17 cellular contexts compared by ENCODE assay signal in the genomic region with DNA sequence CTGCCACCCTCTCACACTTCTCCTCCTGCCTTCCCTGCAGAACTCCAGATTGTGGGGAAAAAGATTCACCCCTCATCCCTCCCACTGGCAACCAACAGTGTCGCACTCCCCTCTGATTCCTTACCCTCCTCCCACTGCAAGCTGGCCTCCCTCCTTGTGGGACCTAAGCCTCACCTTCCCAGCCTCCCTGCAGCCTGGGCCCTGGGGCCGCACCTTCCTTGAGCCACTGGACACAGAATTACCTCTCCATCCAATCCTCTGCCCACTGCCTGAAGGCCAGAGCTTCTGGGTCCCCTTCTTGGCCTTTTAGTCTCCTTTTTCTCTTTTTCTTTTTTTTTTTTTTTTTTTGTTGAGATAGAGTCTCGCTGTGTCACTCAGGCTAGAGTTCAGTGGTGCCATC. TPM values are rescaled to one million over a fixed set of nuclear protein-coding genes. Genes with fewer than 3 reads are reported as not detected.
"Had no signal": no experiment of that assay in that cellular context is flagged by ENCODE, and none has a peak within 500 bp of the region (broad histone marks: within the 10 kb centered on the region; RNA-seq: fewer than 3 reads in every experiment).

No MANE protein-coding gene starts in this region.

- H3K9me3 Mint-ChIP-seq: activated CD8-positive, alpha-beta T cell treated with anti-CD3 and anti-CD28 coated beads for 36 hours; activated naive CD8-positive, alpha-beta T cell treated with anti-CD3 and anti-CD28 coated beads, Interleukin-2, amount 50 U/mL, for 24 hours had no signal

- H3K4me1 Mint-ChIP-seq: activated naive CD8-positive, alpha-beta T cell treated with anti-CD3 and anti-CD28 coated beads, Interleukin-2, amount 50 U/mL, for 24 hours had no signal

- H3K27ac Mint-ChIP-seq: activated CD8-positive, alpha-beta T cell treated with anti-CD3 and anti-CD28 coated beads for 36 hours; activated naive CD8-positive, alpha-beta T cell treated with anti-CD3 and anti-CD28 coated beads, Interleukin-2, amount 50 U/mL, for 24 hours had no signal

- H3K4me3 ChIP-seq: ascending aorta, breast epithelium, gastrocnemius medialis, lung, skin epidermis, transverse colon had no signal

- H3K9me3 ChIP-seq: ascending aorta, breast epithelium, gastrocnemius medialis, transverse colon had no signal

- DNase-seq: activated CD8-positive, alpha-beta memory T cell treated with anti-CD3 and anti-CD28 coated beads, Interleukin-2, amount 50 U/mL, for 48 hours; activated CD8-positive, alpha-beta T cell treated with anti-CD3 and anti-CD28 coated beads for 36 hours; activated naive CD4-positive, alpha-beta T cell; activated naive CD8-positive, alpha-beta T cell treated with anti-CD3 and anti-CD28 coated beads, Interleukin-2, amount 50 U/mL, for 24 hours; gastrocnemius medialis; nucleus accumbens; stimulated activated CD4-positive, alpha-beta T cell treated with anti-CD3 and anti-CD28 coated beads, Interleukin-4, amount 100 ng/mL, for 24 hours; stimulated activated naive CD4-positive, alpha-beta T cell treated with Interleukin-2 at 50 U/mL for 16 hours; substantia nigra; transverse colon had no signal

- H3K27ac ChIP-seq: ascending aorta, breast epithelium, gastrocnemius medialis, skin epidermis, transverse colon had no signal

- H3K36me3 ChIP-seq: ascending aorta, breast epithelium, gastrocnemius medialis, transverse colon had no signal

- H3K4me3 Mint-ChIP-seq: activated CD8-positive, alpha-beta T cell treated with anti-CD3 and anti-CD28 coated beads for 36 hours; activated naive CD8-positive, alpha-beta T cell treated with anti-CD3 and anti-CD28 coated beads, Interleukin-2, amount 50 U/mL, for 24 hours had no signal

- H3K27me3 ChIP-seq: ascending aorta, breast epithelium had no signal

- H3K4me1 ChIP-seq: ascending aorta, gastrocnemius medialis, transverse colon had no signal

- ATAC-seq: activated CD8-positive, alpha-beta T cell treated with anti-CD3 and anti-CD28 coated beads for 36 hours; activated naive CD8-positive, alpha-beta T cell treated with anti-CD3 and anti-CD28 coated beads, Interleukin-2, amount 50 U/mL, for 24 hours; gastrocnemius medialis had no signal

RNA-seq across cellular contexts. Expression of a gene that starts 33.9 kb away (rescaled TPM):
- total RNA-seq: dermis microvascular lymphatic vessel endothelial cell, epithelial cell of proximal tubule had no signal

RNA-seq across cellular contexts. Expression of a gene that starts 46.7 kb away (rescaled TPM):
- total RNA-seq: T-helper 1 cell treated with Interleukin-12 subunit alpha and Interleukin-12 subunit beta and Interleukin-4 antibody, amounts not matched to agents 30 ng/mL and 1 ng/mL, for 36 hours had no signal
